Comparison of ENCODE assay signal across 14 cellular contexts in genomic region chr2:212088353-212088752, GRCh38.
"Had no signal": no experiment of that assay in that cellular context is flagged by ENCODE, and none has a peak within 500 bp of the region (broad histone marks: within the 10 kb centered on the region; RNA-seq: fewer than 3 reads in every experiment).

No MANE protein-coding gene starts in this region.

- H3K27me3 Mint-ChIP-seq: activated CD4-positive, alpha-beta memory T cell treated with anti-CD3 and anti-CD28 coated beads, Interleukin-2, amount 10 ng/mL, durations not matched to agents 7 days and 5 days; activated CD4-positive, alpha-beta T cell treated with anti-CD3 and anti-CD28 coated beads for 36 hours; naive thymus-derived CD4-positive, alpha-beta T cell had no signal

- DNase-seq: activated CD4-positive, alpha-beta memory T cell treated with anti-CD3 and anti-CD28 coated beads, Interleukin-2, amount 10 ng/mL, durations not matched to agents 7 days and 5 days; activated CD4-positive, alpha-beta T cell treated with anti-CD3 and anti-CD28 coated beads for 36 hours; activated effector memory CD4-positive, alpha-beta T cell treated with anti-CD3 and anti-CD28 coated beads, Interleukin-2, amount 50 U/mL, for 16 hours; activated T-cell treated with anti-CD3 and anti-CD28 coated beads, Interleukin-2, amount 50 U/mL, for 48 hours; amniotic stem cell; body of pancreas; central memory CD4-positive, alpha-beta T cell; hypothalamus; left ventricle myocardium inferior; naive thymus-derived CD4-positive, alpha-beta T cell had no signal

- H3K36me3 ChIP-seq: esophagus muscularis mucosa, left ventricle myocardium inferior had no signal

- H3K27ac Mint-ChIP-seq: activated CD4-positive, alpha-beta memory T cell treated with anti-CD3 and anti-CD28 coated beads, Interleukin-2, amount 10 ng/mL, durations not matched to agents 7 days and 5 days; activated CD4-positive, alpha-beta T cell treated with anti-CD3 and anti-CD28 coated beads for 36 hours; activated naive CD4-positive, alpha-beta T cell treated with anti-CD3 and anti-CD28 coated beads, Interleukin-2, amount 50 U/mL, for 72 hours; naive thymus-derived CD4-positive, alpha-beta T cell; stimulated activated effector memory CD8-positive, alpha-beta T cell treated with anti-CD3 and anti-CD28 coated beads, Interleukin-12 subunit alpha, Interleukin-12 subunit beta, amount 100 ng/mL, for 72 hours had no signal

- H3K9me3 ChIP-seq: body of pancreas, esophagus muscularis mucosa, left ventricle myocardium inferior had no signal

- H3K4me3 Mint-ChIP-seq: activated CD4-positive, alpha-beta memory T cell treated with anti-CD3 and anti-CD28 coated beads, Interleukin-2, amount 10 ng/mL, durations not matched to agents 7 days and 5 days; activated CD4-positive, alpha-beta T cell treated with anti-CD3 and anti-CD28 coated beads for 36 hours; naive thymus-derived CD4-positive, alpha-beta T cell; stimulated activated effector memory CD8-positive, alpha-beta T cell treated with anti-CD3 and anti-CD28 coated beads, Interleukin-12 subunit alpha, Interleukin-12 subunit beta, amount 100 ng/mL, for 72 hours had no signal

- H3K4me1 Mint-ChIP-seq: activated CD4-positive, alpha-beta memory T cell treated with anti-CD3 and anti-CD28 coated beads, Interleukin-2, amount 10 ng/mL, durations not matched to agents 7 days and 5 days; activated CD4-positive, alpha-beta T cell treated with anti-CD3 and anti-CD28 coated beads for 36 hours; naive thymus-derived CD4-positive, alpha-beta T cell; stimulated activated effector memory CD8-positive, alpha-beta T cell treated with anti-CD3 and anti-CD28 coated beads, Interleukin-12 subunit alpha, Interleukin-12 subunit beta, amount 100 ng/mL, for 72 hours had no signal

- H3K4me3 ChIP-seq: body of pancreas, coronary artery, esophagus muscularis mucosa, left ventricle myocardium inferior had no signal

- H3K36me3 Mint-ChIP-seq: activated naive CD4-positive, alpha-beta T cell treated with anti-CD3 and anti-CD28 coated beads, Interleukin-2, amount 50 U/mL, for 72 hours; naive thymus-derived CD4-positive, alpha-beta T cell; stimulated activated effector memory CD8-positive, alpha-beta T cell treated with anti-CD3 and anti-CD28 coated beads, Interleukin-12 subunit alpha, Interleukin-12 subunit beta, amount 100 ng/mL, for 72 hours had no signal

- H3K4me1 ChIP-seq: body of pancreas, esophagus muscularis mucosa had no signal

- ATAC-seq: activated CD4-positive, alpha-beta T cell treated with anti-CD3 and anti-CD28 coated beads for 36 hours; activated naive CD4-positive, alpha-beta T cell treated with anti-CD3 and anti-CD28 coated beads, Interleukin-2, amount 50 U/mL, for 72 hours; body of pancreas; naive thymus-derived CD4-positive, alpha-beta T cell; stimulated activated effector memory CD8-positive, alpha-beta T cell treated with anti-CD3 and anti-CD28 coated beads, Interleukin-12 subunit alpha, Interleukin-12 subunit beta, amount 100 ng/mL, for 72 hours had no signal

- H3K9me3 Mint-ChIP-seq: activated CD4-positive, alpha-beta memory T cell treated with anti-CD3 and anti-CD28 coated beads, Interleukin-2, amount 10 ng/mL, durations not matched to agents 7 days and 5 days had no signal

- H3K27me3 ChIP-seq: body of pancreas, esophagus muscularis mucosa had no signal

- H3K27ac ChIP-seq: body of pancreas, coronary artery, esophagus muscularis mucosa, left ventricle myocardium inferior had no signal
